ENCODE assay signal across 8 cellular contexts in genomic region chr11:130118636-130119387, GRCh38.
DNase-seq lines count a peak whose midpoint lies in the region; ATAC-seq, FAIRE-seq and TF ChIP-seq lines count a peak whose summit lies in the region.

No MANE protein-coding gene starts in this region.

- no peak for TF ChIP-seq POLR2A in H54 (IDR thresholded peaks at IDR 0.05; ENCODE audit: low read depth, low read length)

- peaks cover 12% of the 10 kb centered on the region for H3K27me3 Mint-ChIP-seq in activated naive CD8-positive, alpha-beta T cell treated with anti-CD3 and anti-CD28 coated beads, Interleukin-2, amount 50 U/mL, for 24 hours

- peak overlapping the region; percentile 22 for H3K4me3 Mint-ChIP-seq in activated naive CD8-positive, alpha-beta T cell treated with anti-CD3 and anti-CD28 coated beads, Interleukin-2, amount 50 U/mL, for 24 hours

- DNase-seq in GM10266 (ENCODE audit: extremely low spot score), result peak; percentile 30
- DNase-seq in activated naive CD8-positive, alpha-beta T cell treated with anti-CD3 and anti-CD28 coated beads, Interleukin-2, amount 50 U/mL, for 24 hours, result peak; percentile 56
- DNase-seq in H54 (ENCODE audit: insufficient read length, low spot score), result no peak
- DNase-seq in HTR-8/SVneo (ENCODE audit: insufficient read length, low spot score), result no peak
- DNase-seq in NCI-H1930 (lab: John Stamatoyannopoulos, UW), result no peak
- DNase-seq in DMS153 treated with DMSO at 0.1 percent for 48 hours (lab: John Stamatoyannopoulos, UW; ENCODE audit: unreplicated experiment), result no peak

- ATAC-seq in GM21367 (IDR thresholded peaks at IDR 0.05; ENCODE audit: unreplicated experiment), result peak; percentile 55
- ATAC-seq in HG03520 (IDR thresholded peaks at IDR 0.05; ENCODE audit: unreplicated experiment), result peak; percentile 13
- peak; percentile 83 for ATAC-seq in activated naive CD8-positive, alpha-beta T cell treated with anti-CD3 and anti-CD28 coated beads, Interleukin-2, amount 50 U/mL, for 24 hours

- peaks cover 53% of the 10 kb centered on the region for H3K4me1 Mint-ChIP-seq in activated naive CD8-positive, alpha-beta T cell treated with anti-CD3 and anti-CD28 coated beads, Interleukin-2, amount 50 U/mL, for 24 hours

- no peaks in the 10 kb centered on the region for H3K9me3 Mint-ChIP-seq in activated naive CD8-positive, alpha-beta T cell treated with anti-CD3 and anti-CD28 coated beads, Interleukin-2, amount 50 U/mL, for 24 hours

- H3K36me3 Mint-ChIP-seq in activated naive CD8-positive, alpha-beta T cell treated with anti-CD3 and anti-CD28 coated beads, Interleukin-2, amount 50 U/mL, for 24 hours (ENCODE audit: low read depth), result peaks cover 27% of the 10 kb centered on the region

- no peak for TF ChIP-seq CTCF in GM10266 (IDR thresholded peaks at IDR 0.05; ENCODE audit: control insufficient read depth, insufficient read depth, low read depth, missing control alignments)

- FAIRE-seq in H54 (lab: Jason Lieb, UNC), result no peak
- FAIRE-seq in HTR-8/SVneo (lab: Jason Lieb, UNC), result no peak

- H3K27ac Mint-ChIP-seq in activated naive CD8-positive, alpha-beta T cell treated with anti-CD3 and anti-CD28 coated beads, Interleukin-2, amount 50 U/mL, for 24 hours, result peak overlapping the region; percentile 40

Comparison
In these comparisons a context has a peak if more than half of its experiments do, and no peak if none do; other contexts are left out.
1. DNase-seq: peak in GM10266 (single experiment) and activated naive CD8-positive, alpha-beta T cell treated with anti-CD3 and anti-CD28 coated beads, Interleukin-2, amount 50 U/mL, for 24 hours (single experiment); none in H54 (single experiment), HTR-8/SVneo (single experiment), NCI-H1930 (0 of 2) and DMS153 treated with DMSO at 0.1 percent for 48 hours (single experiment).
2. ATAC-seq: peak in every context shown above with its lines; median percentile 83 in activated naive CD8-positive, alpha-beta T cell treated with anti-CD3 and anti-CD28 coated beads, Interleukin-2, amount 50 U/mL, for 24 hours; 55 in GM21367; 13 in HG03520.